16 cellular contexts compared by ENCODE assay signal in the genomic region with DNA sequence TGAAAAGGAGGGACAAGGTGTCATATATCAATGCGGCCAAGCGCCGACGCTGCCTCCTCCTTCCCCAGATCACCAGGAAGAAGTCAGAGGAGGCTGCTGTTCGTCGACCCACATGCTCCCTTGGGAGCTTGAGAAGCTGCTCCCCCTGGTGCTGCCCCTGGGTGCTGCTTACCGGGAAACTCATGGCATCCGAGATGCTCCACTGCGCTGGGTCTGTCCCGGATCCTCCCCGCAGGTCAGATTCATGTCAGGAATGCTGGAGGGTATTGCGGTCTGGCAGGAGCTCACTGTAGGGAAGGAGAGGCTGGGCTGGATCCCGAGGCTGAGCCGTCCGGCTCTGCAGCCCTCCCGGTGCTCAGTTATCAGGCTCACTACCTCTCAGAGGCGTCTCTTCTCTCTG.
DNase-seq lines count a peak whose midpoint lies in the region; ATAC-seq and TF ChIP-seq lines count a peak whose summit lies in the region.
"Had no signal": no experiment of that assay in that cellular context is flagged by ENCODE, and none has a peak within 500 bp of the region (broad histone marks: within the 10 kb centered on the region; RNA-seq: fewer than 3 reads in every experiment).

No MANE protein-coding gene starts in this region.

- H3K9ac ChIP-seq in BLaER1: no peak overlapping the region; the same call in 1 of the 2 replicates
- H3K9ac ChIP-seq in Karpas-422 (ENCODE audit: low read length): no peak overlapping the region

- no peak overlapping the region for H3K27ac Mint-ChIP-seq in chondrocyte (ENCODE audit: unreplicated experiment)
- H3K27ac Mint-ChIP-seq: activated CD4-positive, alpha-beta memory T cell treated with anti-CD3 and anti-CD28 coated beads for 36 hours; activated naive CD4-positive, alpha-beta T cell treated with anti-CD3 and anti-CD28 coated beads, Interleukin-2, amount 10 ng/mL, durations not matched to agents 7 days and 5 days; IgD-negative memory B cell; stimulated activated naive CD8-positive, alpha-beta T cell treated with anti-CD3 and anti-CD28 coated beads, Interleukin-15, Interleukin-2, amounts not matched to agents 100 ng/mL and 50 ng/mL, for 24 hours had no signal

- no peak overlapping the region for H2AFZ ChIP-seq in Karpas-422 (ENCODE audit: low read length)

- peaks cover 72% of the 10 kb centered on the region for H3K4me1 ChIP-seq in BLaER1
- peaks cover 3% of the 10 kb centered on the region for H3K4me1 ChIP-seq in lower lobe of right lung
- peaks cover 3% of the 10 kb centered on the region; the same call in 1 of the 2 replicates for H3K4me1 ChIP-seq in Karpas-422 (ENCODE audit: low read length)

- DNase-seq in HK-2 (ENCODE audit: unreplicated experiment) (peak; percentile 67), chondrocyte (ENCODE audit: low spot score) (no peak), lower lobe of right lung (peak; percentile 41), C1 segment of cervical spinal cord (lab: John Stamatoyannopoulos, UW) (no peak), Karpas-422 (no peak), T-helper 1 cell (no peak)
- DNase-seq: activated CD4-positive, alpha-beta memory T cell treated with anti-CD3 and anti-CD28 coated beads for 36 hours; activated naive CD4-positive, alpha-beta T cell treated with anti-CD3 and anti-CD28 coated beads, Interleukin-2, amount 10 ng/mL, durations not matched to agents 7 days and 5 days; CD8-positive, alpha-beta memory T cell; NCI-H2107; stimulated activated CD4-positive, alpha-beta T cell treated with anti-CD3 and anti-CD28 coated beads, Interleukin-4, amount 100 ng/mL, for 4 hours had no signal

- intact Hi-C loops in lower lobe of right lung (cut with DNase I): no loop called here

- H3K4me3 ChIP-seq in BLaER1 (no peak overlapping the region), lower lobe of right lung (no peak overlapping the region), Karpas-422 (ENCODE audit: low read length) (no peak overlapping the region)
- H3K4me3 ChIP-seq: lung had no signal

- H3K36me3 ChIP-seq in BLaER1: no peaks in the 10 kb centered on the region
- no peaks in the 10 kb centered on the region for H3K36me3 ChIP-seq in lower lobe of right lung
- no peaks in the 10 kb centered on the region for H3K36me3 ChIP-seq in Karpas-422 (ENCODE audit: insufficient read depth, low read length)

- ATAC-seq in lower lobe of right lung: no peak
- no peak for ATAC-seq in HG03442 (IDR thresholded peaks at IDR 0.05; ENCODE audit: unreplicated experiment)

- H3K36me3 Mint-ChIP-seq in chondrocyte (ENCODE audit: low read depth): no peaks in the 10 kb centered on the region
- H3K36me3 Mint-ChIP-seq: activated CD4-positive, alpha-beta memory T cell treated with anti-CD3 and anti-CD28 coated beads for 36 hours; activated naive CD4-positive, alpha-beta T cell treated with anti-CD3 and anti-CD28 coated beads, Interleukin-2, amount 10 ng/mL, durations not matched to agents 7 days and 5 days; CD8-positive, alpha-beta memory T cell; IgD-negative memory B cell had no signal

- H3K27ac ChIP-seq in BLaER1 (no peak overlapping the region), lower lobe of right lung (no peak overlapping the region), Karpas-422 (ENCODE audit: low read length) (no peak overlapping the region)

- H3K27me3 Mint-ChIP-seq in chondrocyte (ENCODE audit: low read depth): no peaks in the 10 kb centered on the region
- H3K27me3 Mint-ChIP-seq: activated naive CD4-positive, alpha-beta T cell treated with anti-CD3 and anti-CD28 coated beads, Interleukin-2, amount 10 ng/mL, durations not matched to agents 7 days and 5 days; stimulated activated naive CD8-positive, alpha-beta T cell treated with anti-CD3 and anti-CD28 coated beads, Interleukin-15, Interleukin-2, amounts not matched to agents 100 ng/mL and 50 ng/mL, for 24 hours had no signal

- H3K4me2 ChIP-seq in BLaER1 (peak overlapping the region; percentile 97), Karpas-422 (ENCODE audit: low read depth, low read length, poor library complexity, severe bottlenecking) (no peak overlapping the region)

- H3K27me3 ChIP-seq in BLaER1 (no peaks in the 10 kb centered on the region), lower lobe of right lung (ENCODE audit: low read depth) (no peaks in the 10 kb centered on the region), Karpas-422 (ENCODE audit: low read length) (no peaks in the 10 kb centered on the region)

- TF ChIP-seq CTCF in chondrocyte (IDR thresholded peaks at IDR 0.05) (peak; percentile 12), lower lobe of right lung (IDR thresholded peaks at IDR 0.05) (no peak)

- H3K9me3 Mint-ChIP-seq in chondrocyte (ENCODE audit: low read depth): no peaks in the 10 kb centered on the region
- H3K9me3 Mint-ChIP-seq: activated CD4-positive, alpha-beta memory T cell treated with anti-CD3 and anti-CD28 coated beads for 36 hours; activated naive CD4-positive, alpha-beta T cell treated with anti-CD3 and anti-CD28 coated beads, Interleukin-2, amount 10 ng/mL, durations not matched to agents 7 days and 5 days; CD8-positive, alpha-beta memory T cell; IgD-negative memory B cell; stimulated activated naive CD8-positive, alpha-beta T cell treated with anti-CD3 and anti-CD28 coated beads, Interleukin-15, Interleukin-2, amounts not matched to agents 100 ng/mL and 50 ng/mL, for 24 hours had no signal

- peaks cover under 1% of the 10 kb centered on the region; the same call in 1 of the 2 replicates for H4K20me1 ChIP-seq in BLaER1
- no peaks in the 10 kb centered on the region for H4K20me1 ChIP-seq in Karpas-422 (ENCODE audit: insufficient read depth, low read depth, low read length)

- H3K9me3 ChIP-seq in BLaER1 (no peaks in the 10 kb centered on the region; the same call in 1 of the 2 replicates), lower lobe of right lung (no peaks in the 10 kb centered on the region), Karpas-422 (ENCODE audit: low read length) (no peaks in the 10 kb centered on the region)

- H3K4me3 Mint-ChIP-seq in chondrocyte (ENCODE audit: unreplicated experiment): no peak overlapping the region
- H3K4me3 Mint-ChIP-seq: activated CD4-positive, alpha-beta memory T cell treated with anti-CD3 and anti-CD28 coated beads for 36 hours; activated naive CD4-positive, alpha-beta T cell treated with anti-CD3 and anti-CD28 coated beads, Interleukin-2, amount 10 ng/mL, durations not matched to agents 7 days and 5 days; CD8-positive, alpha-beta memory T cell; IgD-negative memory B cell; stimulated activated naive CD8-positive, alpha-beta T cell treated with anti-CD3 and anti-CD28 coated beads, Interleukin-15, Interleukin-2, amounts not matched to agents 100 ng/mL and 50 ng/mL, for 24 hours had no signal

- peaks cover 2% of the 10 kb centered on the region for H3K4me1 Mint-ChIP-seq in chondrocyte (ENCODE audit: low read depth)
- H3K4me1 Mint-ChIP-seq: activated naive CD4-positive, alpha-beta T cell treated with anti-CD3 and anti-CD28 coated beads, Interleukin-2, amount 10 ng/mL, durations not matched to agents 7 days and 5 days; CD8-positive, alpha-beta memory T cell had no signal

- H3K9me2 ChIP-seq in Karpas-422 (replicated peaks; ENCODE audit: insufficient read depth, low read length): no peaks in the 10 kb centered on the region

- H3K79me2 ChIP-seq in Karpas-422 (ENCODE audit: low read length): no peaks in the 10 kb centered on the region

Comparison
In these comparisons a context has a peak if more than half of its experiments do, and no peak if none do; other contexts are left out.
1. DNase-seq: peak in HK-2 (single experiment) and lower lobe of right lung (single experiment); none in chondrocyte (single experiment), C1 segment of cervical spinal cord (0 of 14), Karpas-422 (single experiment) and T-helper 1 cell (0 of 5).